In the genomic region with DNA sequence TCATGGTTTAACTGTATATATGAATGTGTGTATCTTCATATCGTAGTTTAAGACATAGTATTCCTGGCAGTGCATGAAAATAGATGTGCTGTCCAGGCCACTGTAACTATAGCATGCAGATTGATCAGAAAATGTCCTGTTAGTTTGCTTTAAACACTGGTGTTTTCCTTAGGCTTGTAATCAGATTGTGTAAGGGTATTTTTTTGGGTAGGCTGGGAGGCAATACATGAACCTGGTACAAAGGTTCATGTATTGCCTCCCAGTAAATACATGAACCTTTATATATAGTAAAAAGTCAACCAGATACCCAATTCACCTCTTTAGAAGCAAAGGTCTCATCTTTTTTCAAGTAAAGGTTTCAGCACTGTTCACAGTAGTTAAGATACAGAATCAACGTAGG, we compare ENCODE assay signal across 10 cellular contexts. TPM values are rescaled to one million over a fixed set of nuclear protein-coding genes. Genes with fewer than 3 reads are reported as not detected.
DNase-seq lines count a peak whose midpoint lies in the region; ATAC-seq, FAIRE-seq and TF ChIP-seq lines count a peak whose summit lies in the region.
"Had no signal": no experiment of that assay in that cellular context is flagged by ENCODE, and none has a peak within 500 bp of the region (broad histone marks: within the 10 kb centered on the region; RNA-seq: fewer than 3 reads in every experiment).

No MANE protein-coding gene starts in this region.

- peak overlapping the region; percentile 100 for H3K9ac ChIP-seq in astrocyte (ENCODE audit: low read length)

- H3K27ac Mint-ChIP-seq in astrocyte (ENCODE audit: unreplicated experiment) (peak overlapping the region; percentile 100), memory B cell (no peak overlapping the region)

- no peak overlapping the region for H2AFZ ChIP-seq in astrocyte (ENCODE audit: low read depth, low read length)

- DNase-seq in cardiac muscle cell (ENCODE audit: low read depth in 1 of 2, low spot score in 1 of 2) = no peak
- no peak for DNase-seq in Right ventricle myocardium inferior (ENCODE audit: missing footprints)
- no peak for DNase-seq in astrocyte (ENCODE audit: low read depth)
- no peak for DNase-seq in memory B cell (ENCODE audit: low spot score in 2 of 2)
- DNase-seq in upper lobe of right lung = no peak
- no peak for DNase-seq in head of caudate nucleus
- DNase-seq in AG08396 (ENCODE audit: low spot score) = no peak
- DNase-seq in islet precursor cell = no peak
- DNase-seq: NCI-H2081 treated with DMSO at 0.1 percent for 48 hours had no signal

- H3K27me3 Mint-ChIP-seq in astrocyte (ENCODE audit: low read depth, unreplicated experiment) = no peaks in the 10 kb centered on the region
- no peaks in the 10 kb centered on the region for H3K27me3 Mint-ChIP-seq in memory B cell

- peaks cover 62% of the 10 kb centered on the region for H3K79me2 ChIP-seq in astrocyte (ENCODE audit: insufficient read depth, low read length)

- H3K27me3 ChIP-seq in cardiac muscle cell (no peaks in the 10 kb centered on the region), astrocyte (ENCODE audit: insufficient read depth, low read length) (no peaks in the 10 kb centered on the region), upper lobe of right lung (no peaks in the 10 kb centered on the region)

- H3K36me3 ChIP-seq in cardiac muscle cell (no peaks in the 10 kb centered on the region), astrocyte (ENCODE audit: insufficient read depth, low read length) (no peaks in the 10 kb centered on the region), upper lobe of right lung (peaks cover 2% of the 10 kb centered on the region)

- H3K4me3 Mint-ChIP-seq in astrocyte (ENCODE audit: unreplicated experiment) (peak overlapping the region; percentile 98), memory B cell (peak overlapping the region; percentile 21)

- no peaks in the 10 kb centered on the region for H3K36me3 Mint-ChIP-seq in astrocyte (ENCODE audit: low read depth, unreplicated experiment)
- H3K36me3 Mint-ChIP-seq in memory B cell = peaks cover 2% of the 10 kb centered on the region

- peak overlapping the region; percentile 85 for H3K4me2 ChIP-seq in astrocyte (ENCODE audit: low read length)

- no peaks in the 10 kb centered on the region for H3K9me3 Mint-ChIP-seq in astrocyte (ENCODE audit: unreplicated experiment)
- H3K9me3 Mint-ChIP-seq in memory B cell = no peaks in the 10 kb centered on the region

- H3K4me1 ChIP-seq in cardiac muscle cell (ENCODE audit: low read depth) (peaks cover 8% of the 10 kb centered on the region), astrocyte (ENCODE audit: insufficient read depth, low read length) (peaks cover 15% of the 10 kb centered on the region), upper lobe of right lung (peaks cover 29% of the 10 kb centered on the region)

- H3K27ac ChIP-seq in cardiac muscle cell (peak overlapping the region; percentile 97), astrocyte (ENCODE audit: low read depth, low read length) (peak overlapping the region; percentile 100), upper lobe of right lung (no peak overlapping the region)

- intact Hi-C loops in Right ventricle myocardium inferior (cut with DNase I) (loop anchor here (5.0 kb wide), 1 partner anchor 252 kb away; a partner anchor contains a TSS), upper lobe of right lung (cut with DNase I) (no loop called here), head of caudate nucleus (cut with DNase I) (loop anchor here (5.0 kb wide), 1 partner anchor 252 kb away; a partner anchor contains a TSS)

- no peaks in the 10 kb centered on the region for H3K9me3 ChIP-seq in cardiac muscle cell (ENCODE audit: low read depth)
- H3K9me3 ChIP-seq in astrocyte (ENCODE audit: insufficient read depth, low read depth, low read length) = no peaks in the 10 kb centered on the region
- no peaks in the 10 kb centered on the region for H3K9me3 ChIP-seq in upper lobe of right lung

- ATAC-seq in Right ventricle myocardium inferior (no peak), memory B cell (ENCODE audit: low read depth) (no peak), upper lobe of right lung (no peak)

- peaks cover 54% of the 10 kb centered on the region for H4K20me1 ChIP-seq in astrocyte (ENCODE audit: insufficient read depth, low read length)

- H3K4me1 Mint-ChIP-seq in astrocyte (ENCODE audit: low read depth, unreplicated experiment) (peaks cover 14% of the 10 kb centered on the region), memory B cell (peaks cover 23% of the 10 kb centered on the region)

- no peak for FAIRE-seq in astrocyte (lab: Jason Lieb, UNC)
- FAIRE-seq: D721Med had no signal

- TF ChIP-seq CTCF in cardiac muscle cell (IDR thresholded peaks at IDR 0.05; ENCODE audit: low read depth, low read length) = no peak
- no peak for TF ChIP-seq CTCF in astrocyte (IDR thresholded peaks at IDR 0.05; ENCODE audit: insufficient read depth, low read depth, low read length)
- no peak for TF ChIP-seq CTCF in upper lobe of right lung (IDR thresholded peaks at IDR 0.05)

- H3K4me3 ChIP-seq in cardiac muscle cell (peak overlapping the region; percentile 90), astrocyte (ENCODE audit: insufficient read depth, low read depth, low read length) (peak overlapping the region; percentile 97), upper lobe of right lung (peak overlapping the region; percentile 88)

RNA-seq across cellular contexts. Expression of a gene that starts 1.6 kb away (rescaled TPM):
- total RNA-seq in cardiac muscle cell = 7.3 and 18.5 TPM in 2 replicates
- 24.5 and 24.9 TPM in 2 replicates for polyA plus RNA-seq in cardiac muscle cell
- 20.5 TPM for total RNA-seq in Right ventricle myocardium inferior
- 46.0 and 48.3 TPM in 2 replicates for total RNA-seq in astrocyte
- 26.5 TPM for total RNA-seq in upper lobe of right lung

RNA-seq across cellular contexts. Expression of a gene that starts 20.1 kb away (rescaled TPM):
- total RNA-seq in cardiac muscle cell (239 and 463 TPM in 2 replicates), Right ventricle myocardium inferior (126 TPM), astrocyte (241 and 253 TPM in 2 replicates), upper lobe of right lung (252 TPM)
- 218 and 276 TPM in 2 replicates for polyA plus RNA-seq in cardiac muscle cell

RNA-seq across cellular contexts. Expression of a gene that starts 44.7 kb away (rescaled TPM):
- 319 and 371 TPM in 2 replicates for total RNA-seq in cardiac muscle cell
- polyA plus RNA-seq in cardiac muscle cell = 484 and 551 TPM in 2 replicates
- 145 TPM for total RNA-seq in Right ventricle myocardium inferior
- total RNA-seq in astrocyte = 292 and 329 TPM in 2 replicates
- 136 TPM for total RNA-seq in upper lobe of right lung

RNA-seq across cellular contexts. Expression of a gene that starts 45.3 kb away (rescaled TPM):
- total RNA-seq in cardiac muscle cell (175 and 369 TPM in 2 replicates), Right ventricle myocardium inferior (105 TPM), astrocyte (114 and 139 TPM in 2 replicates), upper lobe of right lung (66.1 TPM)
- polyA plus RNA-seq in cardiac muscle cell = 481 and 620 TPM in 2 replicates
